ENCODE assay signal across 1 cellular context in genomic region chr14:101224356-101225115, GRCh38.
A peak's percentile ranks its signal among the peaks of the same experiment; 100 is the strongest.
TF ChIP-seq lines count a peak whose summit lies in the region.

No MANE protein-coding gene starts in this region.

TF ChIP-seq in SK-N-SH, 30 proteins besides CTCF, POLR2A, EP300 and RAD21 (continued from another document):
- TF ChIP-seq ZBTB33 (IDR thresholded peaks at IDR 0.05; ENCODE audit: borderline replicate concordance, low read depth) = no peak
- TF ChIP-seq SMC3 (IDR thresholded peaks at IDR 0.05; ENCODE audit: low read depth, low read length) = peak; percentile 5; the same call in 1 of the 2 replicates
- TF ChIP-seq PBX3 (IDR thresholded peaks at IDR 0.05) = no peak
- TF ChIP-seq NRF1 (IDR thresholded peaks at IDR 0.05; ENCODE audit: low read depth, low read length) = no peak
- TF ChIP-seq CHD2 (IDR thresholded peaks at IDR 0.05; ENCODE audit: low read length, partially characterized antibody) = peak; percentile 55
- TF ChIP-seq TCF12 (IDR thresholded peaks at IDR 0.05) = no peak
- TF ChIP-seq GATA2 (CRISPR knock-in tag; IDR thresholded peaks at IDR 0.05) = peak; percentile 62
- peak; percentile 66 for TF ChIP-seq RCOR1 (IDR thresholded peaks at IDR 0.05; ENCODE audit: low read length)
- no peak for TF ChIP-seq MAX (IDR thresholded peaks at IDR 0.05; ENCODE audit: low read depth)
- no peak for TF ChIP-seq MEF2A (IDR thresholded peaks at IDR 0.05; ENCODE audit: borderline replicate concordance, low read depth)
- TF ChIP-seq MXI1 (IDR thresholded peaks at IDR 0.05; ENCODE audit: low read depth, low read length) = peak; percentile 39; the same call in 1 of the 2 replicates
TF ChIP-seq in SK-N-SH: peak in this region for 6.
